ENCODE assay signal across 19 cellular contexts in the genomic region with DNA sequence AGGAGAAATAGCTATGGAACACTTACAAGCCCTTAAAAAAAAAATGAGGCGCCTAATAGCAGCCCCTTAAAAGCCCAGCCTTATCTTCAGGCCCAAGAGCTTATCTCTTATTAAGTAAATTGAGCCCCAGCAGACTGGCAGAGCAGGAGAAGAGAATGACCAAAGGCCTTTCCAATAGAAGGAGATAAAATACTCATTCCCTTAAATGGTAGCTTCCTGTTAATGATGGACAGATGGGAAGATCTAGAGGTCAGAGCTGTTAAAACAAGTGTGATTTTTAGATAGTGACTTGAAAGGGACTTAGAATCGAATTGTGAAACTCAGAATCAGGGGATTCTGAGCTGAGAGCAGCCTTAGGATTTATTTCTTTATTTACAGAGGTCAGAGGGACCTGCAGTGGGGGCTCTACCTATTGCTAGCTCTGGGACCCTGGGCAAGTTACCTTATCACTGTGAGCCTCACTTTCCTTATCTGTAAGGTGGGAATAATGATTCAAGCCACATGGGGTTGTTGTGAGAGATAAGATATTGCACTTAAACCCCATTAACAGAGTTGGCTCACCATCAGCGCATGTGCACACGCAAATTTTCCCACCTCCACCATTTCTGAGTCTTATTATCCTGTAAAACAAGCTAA.
"Had no signal": no experiment of that assay in that cellular context is flagged by ENCODE, and none has a peak within 500 bp of the region (broad histone marks: within the 10 kb centered on the region; RNA-seq: fewer than 3 reads in every experiment).

No MANE protein-coding gene starts in this region.

- H3K9me3 ChIP-seq: left lung, prostate gland, right atrium auricular region, spleen, tibial artery had no signal

- DNase-seq: activated CD4-positive, CD25-positive, alpha-beta regulatory T cell treated with anti-CD3 and anti-CD28 coated beads, Interleukin-2, amount 50 U/mL, for 72 hours; activated T-cell treated with anti-CD3 and anti-CD28 coated beads, Interleukin-2, amount 50 U/mL, for 24 hours; aorta; caudate nucleus; effector CD8-positive, alpha-beta T cell; foreskin keratinocyte; hippocampal formation; kidney glomerular epithelial cell; left lung; naive thymus-derived CD4-positive, alpha-beta T cell; spleen; stimulated activated CD4-positive, alpha-beta T cell treated with anti-CD3 and anti-CD28 coated beads, Interleukin-4, amount 100 ng/mL, for 24 hours; T1000; tibial artery had no signal

- H3K4me3 ChIP-seq: left lung, lung, prostate gland, right atrium auricular region, spleen, tibial artery had no signal

- H3K4me1 ChIP-seq: foreskin keratinocyte, left lung, prostate gland, spleen had no signal

- H3K27ac ChIP-seq: foreskin keratinocyte, left lung, prostate gland, right atrium auricular region, spleen, tibial artery had no signal

- H3K27me3 ChIP-seq: foreskin keratinocyte, left lung, right atrium auricular region, spleen, tibial artery had no signal

- H3K36me3 ChIP-seq: left lung, prostate gland, right atrium auricular region, spleen, tibial artery had no signal

- ATAC-seq: activated naive CD4-positive, alpha-beta T cell treated with anti-CD3 and anti-CD28 coated beads, Interleukin-2, amount 50 U/mL, for 72 hours; activated T-helper 17 cell treated with anti-CD3 and anti-CD28 coated beads, Interleukin-2, amount 50 U/mL, for 72 hours; foreskin keratinocyte; naive thymus-derived CD4-positive, alpha-beta T cell had no signal
